ENCODE assay signal across 15 cellular contexts in the genomic region with DNA sequence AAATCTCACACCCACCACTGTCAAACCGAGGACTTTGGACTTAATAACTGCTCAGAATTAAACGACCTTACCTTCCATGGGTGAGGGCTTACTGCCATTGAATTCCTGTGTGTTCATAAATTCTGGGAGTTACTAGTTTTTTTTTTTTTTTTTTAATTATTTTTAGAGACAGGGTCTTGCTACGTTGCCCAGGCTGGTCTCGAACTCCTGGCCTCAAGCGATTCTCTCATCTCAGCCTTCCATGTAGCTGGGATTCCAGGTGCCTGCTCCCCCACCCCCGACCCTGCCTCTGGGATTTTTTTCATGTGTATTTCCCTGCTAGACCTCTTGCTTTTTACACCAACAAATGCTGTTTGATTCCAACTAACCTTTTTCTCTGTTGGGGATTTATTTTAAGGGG. TPM values are rescaled to one million over a fixed set of nuclear protein-coding genes. Genes with fewer than 3 reads are reported as not detected.
DNase-seq lines count a peak whose midpoint lies in the region; ATAC-seq, FAIRE-seq and TF ChIP-seq lines count a peak whose summit lies in the region.
"Had no signal": no experiment of that assay in that cellular context is flagged by ENCODE, and none has a peak within 500 bp of the region (broad histone marks: within the 10 kb centered on the region; RNA-seq: fewer than 3 reads in every experiment).

No MANE protein-coding gene starts in this region.

- no peak overlapping the region for H3K9ac ChIP-seq in kidney (ENCODE audit: low read length in 2 of 2)

- H3K4me1 ChIP-seq in HEK293 (ENCODE audit: control insufficient read depth, insufficient read depth, low read length) (peaks cover 8% of the 10 kb centered on the region), ascending aorta (peaks cover 43 to 71% of the 10 kb centered on the region in 2 donors), kidney (ENCODE audit: control insufficient read depth in 1 of 2, insufficient read depth in 1 of 2, low read depth in 1 of 2, low read length in 2 of 2) (peaks cover 21 to 57% of the 10 kb centered on the region in 2 donors), stomach (peaks cover 55 to 64% (median 59%) of the 10 kb centered on the region in 4 donors)

- POLR2A ChIA-PET in HEK293 (lab: Yijun Ruan, JAX) = interaction anchor here (1.1 kb wide), 1 partner anchor 90 kb away, joined by 5 read pairs; the partner anchor contains the start of gene BTBD17

- CTCF ChIA-PET in HEK293 (lab: Yijun Ruan, JAX) = interaction anchor here (1.0 to 11.7 kb wide), 5 partner anchors 15 to 155 kb away, joined by 3 to 453 read pairs (median 5); no protein-coding TSS in a partner anchor

- TF ChIP-seq EP300 in stomach (IDR thresholded peaks at IDR 0.05) = no peak

- intact Hi-C loops in ascending aorta (cut with DNase I) = loop anchor here (5.0 to 10.0 kb wide), 2 partner anchors 296 to 807 kb away; partner anchors contain the start of genes NHERF1 and SDK2
- intact Hi-C loops in kidney (cut with DNase I) = no loop called here
- intact Hi-C loops in stomach (cut with DNase I; ENCODE audit: low total_unique reads) = no loop called here

- H3K27ac ChIP-seq in HEK293 (ENCODE audit: extremely low read depth, low read depth, low read length) (no peak overlapping the region), ascending aorta (peak overlapping the region; percentile 94 to 98), kidney (ENCODE audit: low read depth in 2 of 2, low read length in 2 of 2) (peak overlapping the region; percentile 8 to 71), stomach (peak overlapping the region; percentile 25 to 99 (median 90))
- H3K27ac ChIP-seq: PC-9 had no signal

- DNase-seq in ascending aorta (ENCODE audit: low spot score in 2 of 2) = no peak
- no peak for DNase-seq in kidney
- no peak for DNase-seq in stomach
- DNase-seq: ACHN, AML-193, Karpas-422, MG63, NCI-H2081 treated with DMSO at 0.1 percent for 48 hours, NCI-H774, PC-9 had no signal

- 43 to 67% (median 62%) methylated on average over 5 to 6 of the region's 6 CpGs for WGBS in stomach, 5 donors

- peaks cover 0 to 13% of the 10 kb centered on the region in 2 experiments; a peak in 2 of 3 replicates for H3K36me3 ChIP-seq in HEK293 (ENCODE audit: control insufficient read depth in 2 of 2, insufficient read depth in 1 of 2, low read length in 2 of 2)
- H3K36me3 ChIP-seq in ascending aorta = no peaks in the 10 kb centered on the region
- no peaks in the 10 kb centered on the region for H3K36me3 ChIP-seq in kidney (ENCODE audit: control insufficient read depth in 1 of 2, insufficient read depth in 2 of 2, low read length in 2 of 2)
- peaks cover 9 to 33% (median 28%) of the 10 kb centered on the region in 4 donors for H3K36me3 ChIP-seq in stomach
- H3K36me3 ChIP-seq: MG63 had no signal

- no peak for ATAC-seq in GM21723 (IDR thresholded peaks at IDR 0.05; ENCODE audit: unreplicated experiment)
- no peak for ATAC-seq in HG03469 (IDR thresholded peaks at IDR 0.05; ENCODE audit: unreplicated experiment)
- no peak for ATAC-seq in HG03025 (IDR thresholded peaks at IDR 0.05; ENCODE audit: low FRiP score, unreplicated experiment)

- no peaks in the 10 kb centered on the region for H3K27me3 ChIP-seq in ascending aorta
- H3K27me3 ChIP-seq in stomach = no peaks in the 10 kb centered on the region
- H3K27me3 ChIP-seq: MG63 had no signal

- TF ChIP-seq CTCF in HEK293 (tag by site-specific recombination; IDR thresholded peaks at IDR 0.05) = no peak
- TF ChIP-seq CTCF in ascending aorta (IDR thresholded peaks at IDR 0.05) = no peak
- no peak for TF ChIP-seq CTCF in kidney (IDR thresholded peaks at IDR 0.05; ENCODE audit: borderline replicate concordance, extremely low read depth, insufficient read depth)
- no peak for TF ChIP-seq CTCF in stomach (IDR thresholded peaks at IDR 0.05)

- no peak for TF ChIP-seq POLR2A in stomach (IDR thresholded peaks at IDR 0.05)

- H3K4me3 ChIP-seq in HEK293 (ENCODE audit: low read depth, low read length) = no peak overlapping the region
- H3K4me3 ChIP-seq in ascending aorta = no peak overlapping the region
- H3K4me3 ChIP-seq in kidney (ENCODE audit: low read length in 2 of 2) = no peak overlapping the region
- no peak overlapping the region for H3K4me3 ChIP-seq in stomach
- H3K4me3 ChIP-seq: MG63, PC-9 had no signal

- FAIRE-seq in kidney (lab: Jason Lieb, UNC) = no peak
- FAIRE-seq: H1 had no signal

- H3K9me3 ChIP-seq in HEK293 (ENCODE audit: control insufficient read depth, insufficient read depth, low read depth, low read length) (no peaks in the 10 kb centered on the region), ascending aorta (no peaks in the 10 kb centered on the region), kidney (ENCODE audit: control insufficient read depth in 1 of 2, low read length in 2 of 2) (no peaks in the 10 kb centered on the region), stomach (no peaks in the 10 kb centered on the region)
- H3K9me3 ChIP-seq: MG63 had no signal

TF ChIP-seq in HEK293, 187 proteins besides CTCF, POLR2A, EP300 and RAD21:
- TF ChIP-seq ZNF121 (tag by site-specific recombination; IDR thresholded peaks at IDR 0.05) = 0 out of 2 replicates have a peak, but pooled peaks have one; percentile 54
- no peak for TF ChIP-seq HOXC10 (CRISPR knock-in tag; IDR thresholded peaks at IDR 0.05)

RNA-seq across cellular contexts. Expression of gene CD300A, which starts 14.9 kb away (rescaled TPM):
- total RNA-seq in ascending aorta (21.9 TPM), kidney (8.2 TPM), stomach (1 to 10 TPM in 3 of 5 donors, not detected in 2; 3.1 to 8.0 (median 5.3) TPM)
- polyA plus RNA-seq in kidney (ENCODE audit: insufficient read depth, low read depth, low replicate concordance) (3.1 TPM), stomach (1 to 10 TPM; 1.8 to 4.7 (median 2.7) TPM)
- total RNA-seq: PC-9 had no signal

RNA-seq across cellular contexts. Expression of gene GPRC5C, which starts 19.7 kb away (rescaled TPM):
- total RNA-seq in ascending aorta = 29.1 TPM
- total RNA-seq in kidney = 358 TPM
- polyA plus RNA-seq in kidney (ENCODE audit: insufficient read depth, low read depth, low replicate concordance) = 242 TPM
- 100 to 1,000 TPM in 4 of 5 donors, 10 to 100 TPM in 1; 66.5 to 321 (median 141) TPM for total RNA-seq in stomach
- 100 to 1,000 TPM in 2 of 3 donors, 10 to 100 TPM in 1; 84.5 to 145 (median 117) TPM for polyA plus RNA-seq in stomach
